ENCODE assay signal across 1 cellular context in genomic region chr12:50050119-50050385, GRCh38.
A peak's percentile ranks its signal among the peaks of the same experiment; 100 is the strongest.
TF ChIP-seq lines count a peak whose summit lies in the region.

No MANE protein-coding gene starts in this region.

TF ChIP-seq in H1, 55 proteins besides CTCF, POLR2A, EP300 and RAD21:
- TF ChIP-seq BRCA1 (IDR thresholded peaks at IDR 0.05; ENCODE audit: low read depth, low read length) (no peak), KDM5A (IDR thresholded peaks at IDR 0.05; ENCODE audit: low read length) (no peak), YY1 (IDR thresholded peaks at IDR 0.05; ENCODE audit: low read depth, low read length) (no peak), RBBP5 (IDR thresholded peaks at IDR 0.05; ENCODE audit: borderline replicate concordance, low read depth, low read length) (0 out of 2 replicates have a peak, but pooled peaks have one; percentile 7)
